Comparison of ENCODE assay signal across 8 cellular contexts in genomic region chr17:82494236-82495055, GRCh38. TPM values are rescaled to one million over a fixed set of nuclear protein-coding genes. Genes with fewer than 3 reads are reported as not detected.
DNase-seq lines count a peak whose midpoint lies in the region; ATAC-seq, FAIRE-seq and TF ChIP-seq lines count a peak whose summit lies in the region.

No MANE protein-coding gene starts in this region.

- DNase-seq in AG08396 (ENCODE audit: low spot score): peak; percentile 94
- peak; percentile 98 for DNase-seq in NCI-H82 (lab: John Stamatoyannopoulos, UW)
- DNase-seq in activated CD4-positive, alpha-beta T cell treated with anti-CD3 and anti-CD28 coated beads, Interleukin-2, amount 50 U/mL, for 24 hours (ENCODE audit: low read depth in 1 of 2, low spot score in 1 of 2): peak; percentile 82 to 91
- peak; percentile 97 for DNase-seq in HepG2 (ENCODE audit: low spot score)
- DNase-seq in stimulated activated CD4-positive, alpha-beta T cell treated with anti-CD3 and anti-CD28 coated beads, Interleukin-4, amount 100 ng/mL, for 4 hours: peak; percentile 78 to 80

- peak overlapping the region; percentile 11 for H3K27ac ChIP-seq in HepG2 (ENCODE audit: extremely low read length, insufficient read depth, low read length)

- ATAC-seq in GM18909 (IDR thresholded peaks at IDR 0.05; ENCODE audit: poor library complexity, unreplicated experiment) (peak; percentile 55), HG03460 (IDR thresholded peaks at IDR 0.05; ENCODE audit: unreplicated experiment) (peak; percentile 51), HepG2 (peak; percentile 89)

- under 1% methylated on average over 14 of the region's 17 CpGs for WGBS in HepG2 (ENCODE audit: low lambda C conversion rate)

- CTCF ChIA-PET in HepG2 (lab: Yijun Ruan, JAX; ENCODE audit: low intra/inter-chr PET ratio, low total read pairs): interaction anchor here (0.8 to 2.2 kb wide), 2 partner anchors 57 to 143 kb away, joined by 5 to 15 read pairs; no protein-coding TSS in a partner anchor

- H3K9ac ChIP-seq in HepG2 (ENCODE audit: insufficient read depth, low read depth, low read length): peak overlapping the region; percentile 42

- intact Hi-C loops in dendritic cell treated with granulocyte-macrophage colony-stimulating factor and Interleukin-4, amounts not matched to agents 40 ng/mL and 50 ng/mL, for 4 days (cut with micrococcal nuclease): no loop called here
- intact Hi-C loops in HepG2 (cut with micrococcal nuclease; ENCODE audit: unreplicated experiment): loop anchor here (1.0 to 2.0 kb wide), 3 partner anchors 23 to 58 kb away; partner anchors contain the start of gene NARF

- POLR2A ChIA-PET in HepG2 (lab: Yijun Ruan, JAX): interaction anchor here (0.6 to 3.1 kb wide), 17 partner anchors 8 to 158 kb away, joined by 3 to 18 read pairs (median 5); partner anchors contain the start of genes FOXK2 and NARF

- peak; percentile 99 for FAIRE-seq in HepG2 (lab: Jason Lieb, UNC)

- H3K4me3 ChIP-seq in HepG2 (replicated peaks in 1 of 3; ENCODE audit: insufficient read depth in 1 of 3, low read depth in 2 of 3, low read length in 3 of 3): peak overlapping the region; percentile 57 to 69 (median 60); a peak in 5 of 6 replicates

- H3K27ac Mint-ChIP-seq in dendritic cell treated with granulocyte-macrophage colony-stimulating factor and Interleukin-4, amounts not matched to agents 40 ng/mL and 50 ng/mL, for 4 days: peak overlapping the region; percentile 15

- in situ Hi-C loops in HepG2 (cut with HindIII; ENCODE audit: extremely low pct_ligation_motif_present, low pct_unique_long_range_greater_than_20kb): no loop called here

- H3K4me1 Mint-ChIP-seq in dendritic cell treated with granulocyte-macrophage colony-stimulating factor and Interleukin-4, amounts not matched to agents 40 ng/mL and 50 ng/mL, for 4 days (ENCODE audit: low read depth): peaks cover 33% of the 10 kb centered on the region

- no peak for TF ChIP-seq POLR2A in HepG2 (IDR thresholded peaks at IDR 0.05; ENCODE audit: insufficient read depth in 1 of 2, low read depth in 2 of 2, low read length in 2 of 2)

- H3K4me2 ChIP-seq in HepG2 (ENCODE audit: low read depth, low read length): peak overlapping the region; percentile 85

- no peaks in the 10 kb centered on the region for H3K9me3 Mint-ChIP-seq in dendritic cell treated with granulocyte-macrophage colony-stimulating factor and Interleukin-4, amounts not matched to agents 40 ng/mL and 50 ng/mL, for 4 days

- H3K27me3 ChIP-seq in HepG2 (ENCODE audit: control insufficient read depth in 1 of 2, insufficient read depth in 2 of 2, low read length in 2 of 2): no peaks in the 10 kb centered on the region; a peak in 1 of 5 replicates

- peak overlapping the region; percentile 40 for H3K4me3 Mint-ChIP-seq in dendritic cell treated with granulocyte-macrophage colony-stimulating factor and Interleukin-4, amounts not matched to agents 40 ng/mL and 50 ng/mL, for 4 days

- peak; percentile 99 for TF ChIP-seq CTCF in HepG2 (CRISPR knock-in tag; IDR thresholded peaks at IDR 0.05)

- H3K79me2 ChIP-seq in HepG2 (ENCODE audit: insufficient read depth, low read length): no peaks in the 10 kb centered on the region

- no peaks in the 10 kb centered on the region for H3K27me3 Mint-ChIP-seq in dendritic cell treated with granulocyte-macrophage colony-stimulating factor and Interleukin-4, amounts not matched to agents 40 ng/mL and 50 ng/mL, for 4 days

- TF ChIP-seq RAD21 in HepG2 (CRISPR knock-in tag; IDR thresholded peaks at IDR 0.05): peak; percentile 82

- H3K36me3 Mint-ChIP-seq in dendritic cell treated with granulocyte-macrophage colony-stimulating factor and Interleukin-4, amounts not matched to agents 40 ng/mL and 50 ng/mL, for 4 days (ENCODE audit: low read depth): peaks cover 2% of the 10 kb centered on the region

- TF ChIP-seq EP300 in HepG2 (IDR thresholded peaks at IDR 0.05; ENCODE audit: low read depth in 2 of 2, low read length in 2 of 2) (no peak), HepG2 (CRISPR knock-in tag; IDR thresholded peaks at IDR 0.05; ENCODE audit: borderline replicate concordance) (no peak; the same call in 1 of the 2 replicates)

- BruUV-seq in HepG2 (replicated peaks; lab: Mats Ljungman, UMichigan): TSS peak; percentile 100

- no peaks in the 10 kb centered on the region for H3K36me3 ChIP-seq in HepG2 (replicated peaks in 1 of 2; ENCODE audit: control insufficient read depth in 1 of 2, insufficient read depth in 2 of 2, low read length in 2 of 2)

- H3K9me3 ChIP-seq in HepG2 (ENCODE audit: low read length): no peaks in the 10 kb centered on the region

- H2AFZ ChIP-seq in HepG2 (ENCODE audit: low read length): peak overlapping the region; percentile 11

- H3K4me1 ChIP-seq in HepG2 (ENCODE audit: insufficient read depth, low read length): peaks cover 55% of the 10 kb centered on the region

- H4K20me1 ChIP-seq in HepG2 (ENCODE audit: insufficient read depth, low read length): no peaks in the 10 kb centered on the region

RNA-seq across cellular contexts. Expression of gene FOXK2, which starts 25.1 kb away (rescaled TPM):
- total RNA-seq in HepG2 (2016; rRNA removed; fragmentation: Illumina TruSeq; extraction: Trizol): 47.7 and 67.2 TPM in 2 replicates
- 118 and 125 TPM in 2 replicates for total RNA-seq in HepG2 (2016; cell fraction: cytosol; rRNA removed; fragmentation: Illumina TruSeq; extraction: Trizol; ENCODE audit: low read depth)
- 39.3 and 64.3 TPM in 2 replicates for total RNA-seq in HepG2 (2016; cell fraction: insoluble cytoplasmic fraction; rRNA removed; fragmentation: Illumina TruSeq; extraction: Trizol)
- 103 and 104 TPM in 2 replicates for total RNA-seq in HepG2 (2016; cell fraction: membrane; rRNA removed; fragmentation: Illumina TruSeq; extraction: Trizol)
- 38.8 and 51.8 TPM in 2 replicates for total RNA-seq in HepG2 (2016; cell fraction: nucleus; rRNA removed; fragmentation: Illumina TruSeq; extraction: Trizol)
- 67.1 and 73.1 TPM in 2 replicates for polyA plus RNA-seq in HepG2 (2011; rRNA removed)
- 53.2 and 56.1 TPM in 2 replicates for polyA plus RNA-seq in HepG2 (2011; cell fraction: cytosol; rRNA removed)
- 50.7 and 52.2 TPM in 2 replicates for polyA plus RNA-seq in HepG2 (2011; cell fraction: nucleus; rRNA removed)
- polyA plus RNA-seq in HepG2 (2012): 78.2 and 88.0 TPM in 2 replicates
- 38.6 and 41.3 TPM in 2 replicates for polyA plus RNA-seq in HepG2 (2016; cell fraction: cytosol; fragmentation: Illumina TruSeq; extraction: Trizol; ENCODE audit: low read depth)
- polyA plus RNA-seq in HepG2 (2016; cell fraction: insoluble cytoplasmic fraction; fragmentation: Illumina TruSeq; extraction: Trizol; ENCODE audit: low read depth): 59.9 and 75.2 TPM in 2 replicates
- 80.8 and 99.2 TPM in 2 replicates for polyA plus RNA-seq in HepG2 (2016; cell fraction: membrane; fragmentation: Illumina TruSeq; extraction: Trizol; ENCODE audit: low read depth)
- polyA plus RNA-seq in HepG2 (2016; cell fraction: nucleus; fragmentation: Illumina TruSeq; extraction: Trizol; ENCODE audit: insufficient read depth, low read depth): 80.4 and 81.2 TPM in 2 replicates
- polyA minus RNA-seq in HepG2 (2011; rRNA and poly(A)+ RNA removed; ENCODE audit: low replicate concordance): 83.4 and 116 TPM in 2 replicates
- 74.6 and 79.0 TPM in 2 replicates for polyA minus RNA-seq in HepG2 (2011; cell fraction: cytosol; rRNA and poly(A)+ RNA removed)
- polyA minus RNA-seq in HepG2 (2011; cell fraction: nucleus; rRNA and poly(A)+ RNA removed): 55.5 and 74.1 TPM in 2 replicates

RNA-seq across cellular contexts. Expression of gene NARF, which starts 35.9 kb away (rescaled TPM):
- total RNA-seq in HepG2 (2016; rRNA removed; fragmentation: Illumina TruSeq; extraction: Trizol): 61.1 and 69.8 TPM in 2 replicates
- 34.2 and 37.8 TPM in 2 replicates for total RNA-seq in HepG2 (2016; cell fraction: cytosol; rRNA removed; fragmentation: Illumina TruSeq; extraction: Trizol; ENCODE audit: low read depth)
- total RNA-seq in HepG2 (2016; cell fraction: insoluble cytoplasmic fraction; rRNA removed; fragmentation: Illumina TruSeq; extraction: Trizol): 63.6 and 70.0 TPM in 2 replicates
- 62.0 and 64.0 TPM in 2 replicates for total RNA-seq in HepG2 (2016; cell fraction: membrane; rRNA removed; fragmentation: Illumina TruSeq; extraction: Trizol)
- 32.3 and 41.4 TPM in 2 replicates for total RNA-seq in HepG2 (2016; cell fraction: nucleus; rRNA removed; fragmentation: Illumina TruSeq; extraction: Trizol)
- polyA plus RNA-seq in HepG2 (2011; rRNA removed): 137 and 144 TPM in 2 replicates
- 155 and 177 TPM in 2 replicates for polyA plus RNA-seq in HepG2 (2011; cell fraction: cytosol; rRNA removed)
- 165 and 174 TPM in 2 replicates for polyA plus RNA-seq in HepG2 (2011; cell fraction: nucleus; rRNA removed)
- polyA plus RNA-seq in HepG2 (2012): 79.6 and 111 TPM in 2 replicates
- polyA plus RNA-seq in HepG2 (2016; cell fraction: cytosol; fragmentation: Illumina TruSeq; extraction: Trizol; ENCODE audit: low read depth): 46.7 and 48.3 TPM in 2 replicates
- 78.0 and 81.9 TPM in 2 replicates for polyA plus RNA-seq in HepG2 (2016; cell fraction: insoluble cytoplasmic fraction; fragmentation: Illumina TruSeq; extraction: Trizol; ENCODE audit: low read depth)
- polyA plus RNA-seq in HepG2 (2016; cell fraction: membrane; fragmentation: Illumina TruSeq; extraction: Trizol; ENCODE audit: low read depth): 47.5 and 59.5 TPM in 2 replicates
- 89.0 and 97.4 TPM in 2 replicates for polyA plus RNA-seq in HepG2 (2016; cell fraction: nucleus; fragmentation: Illumina TruSeq; extraction: Trizol; ENCODE audit: insufficient read depth, low read depth)
- polyA minus RNA-seq in HepG2 (2011; rRNA and poly(A)+ RNA removed; ENCODE audit: low replicate concordance): 42.5 and 59.2 TPM in 2 replicates
- polyA minus RNA-seq in HepG2 (2011; cell fraction: cytosol; rRNA and poly(A)+ RNA removed): 31.3 and 38.9 TPM in 2 replicates
- polyA minus RNA-seq in HepG2 (2011; cell fraction: nucleus; rRNA and poly(A)+ RNA removed): 31.5 and 44.4 TPM in 2 replicates

RNA-seq across cellular contexts. Expression of gene CYBC1, which starts 43.9 kb away (rescaled TPM):
- total RNA-seq in HepG2 (2016; rRNA removed; fragmentation: Illumina TruSeq; extraction: Trizol): 27.1 and 43.4 TPM in 2 replicates
- total RNA-seq in HepG2 (2016; cell fraction: cytosol; rRNA removed; fragmentation: Illumina TruSeq; extraction: Trizol; ENCODE audit: low read depth): 72.9 and 78.4 TPM in 2 replicates
- 23.7 and 43.2 TPM in 2 replicates for total RNA-seq in HepG2 (2016; cell fraction: insoluble cytoplasmic fraction; rRNA removed; fragmentation: Illumina TruSeq; extraction: Trizol)
- total RNA-seq in HepG2 (2016; cell fraction: membrane; rRNA removed; fragmentation: Illumina TruSeq; extraction: Trizol): 74.7 and 83.2 TPM in 2 replicates
- total RNA-seq in HepG2 (2016; cell fraction: nucleus; rRNA removed; fragmentation: Illumina TruSeq; extraction: Trizol): 38.5 and 40.4 TPM in 2 replicates
- polyA plus RNA-seq in HepG2 (2011; rRNA removed): 44.1 and 56.8 TPM in 2 replicates
- polyA plus RNA-seq in HepG2 (2011; cell fraction: cytosol; rRNA removed): 43.1 and 61.0 TPM in 2 replicates
- 170 and 187 TPM in 2 replicates for polyA plus RNA-seq in HepG2 (2011; cell fraction: nucleus; rRNA removed)
- 22.9 and 33.5 TPM in 2 replicates for polyA plus RNA-seq in HepG2 (2012)
- polyA plus RNA-seq in HepG2 (2016; cell fraction: cytosol; fragmentation: Illumina TruSeq; extraction: Trizol; ENCODE audit: low read depth): 7.9 and 8.6 TPM in 2 replicates
- polyA plus RNA-seq in HepG2 (2016; cell fraction: insoluble cytoplasmic fraction; fragmentation: Illumina TruSeq; extraction: Trizol; ENCODE audit: low read depth): 17.6 and 23.7 TPM in 2 replicates
- polyA plus RNA-seq in HepG2 (2016; cell fraction: membrane; fragmentation: Illumina TruSeq; extraction: Trizol; ENCODE audit: low read depth): 13.1 and 13.7 TPM in 2 replicates
- 99.7 and 100 TPM in 2 replicates for polyA plus RNA-seq in HepG2 (2016; cell fraction: nucleus; fragmentation: Illumina TruSeq; extraction: Trizol; ENCODE audit: insufficient read depth, low read depth)
- 44.8 and 70.0 TPM in 2 replicates for polyA minus RNA-seq in HepG2 (2011; rRNA and poly(A)+ RNA removed; ENCODE audit: low replicate concordance)
- polyA minus RNA-seq in HepG2 (2011; cell fraction: cytosol; rRNA and poly(A)+ RNA removed): 34.6 and 36.4 TPM in 2 replicates
- 46.0 and 49.1 TPM in 2 replicates for polyA minus RNA-seq in HepG2 (2011; cell fraction: nucleus; rRNA and poly(A)+ RNA removed)

Comparison
In these comparisons a context has a peak if more than half of its experiments do, and no peak if none do; other contexts are left out.
1. Peak in every context shown above with its lines: DNase-seq, ATAC-seq, H3K4me3 ChIP-seq and H3K27ac ChIP-seq.